In the genomic region with DNA sequence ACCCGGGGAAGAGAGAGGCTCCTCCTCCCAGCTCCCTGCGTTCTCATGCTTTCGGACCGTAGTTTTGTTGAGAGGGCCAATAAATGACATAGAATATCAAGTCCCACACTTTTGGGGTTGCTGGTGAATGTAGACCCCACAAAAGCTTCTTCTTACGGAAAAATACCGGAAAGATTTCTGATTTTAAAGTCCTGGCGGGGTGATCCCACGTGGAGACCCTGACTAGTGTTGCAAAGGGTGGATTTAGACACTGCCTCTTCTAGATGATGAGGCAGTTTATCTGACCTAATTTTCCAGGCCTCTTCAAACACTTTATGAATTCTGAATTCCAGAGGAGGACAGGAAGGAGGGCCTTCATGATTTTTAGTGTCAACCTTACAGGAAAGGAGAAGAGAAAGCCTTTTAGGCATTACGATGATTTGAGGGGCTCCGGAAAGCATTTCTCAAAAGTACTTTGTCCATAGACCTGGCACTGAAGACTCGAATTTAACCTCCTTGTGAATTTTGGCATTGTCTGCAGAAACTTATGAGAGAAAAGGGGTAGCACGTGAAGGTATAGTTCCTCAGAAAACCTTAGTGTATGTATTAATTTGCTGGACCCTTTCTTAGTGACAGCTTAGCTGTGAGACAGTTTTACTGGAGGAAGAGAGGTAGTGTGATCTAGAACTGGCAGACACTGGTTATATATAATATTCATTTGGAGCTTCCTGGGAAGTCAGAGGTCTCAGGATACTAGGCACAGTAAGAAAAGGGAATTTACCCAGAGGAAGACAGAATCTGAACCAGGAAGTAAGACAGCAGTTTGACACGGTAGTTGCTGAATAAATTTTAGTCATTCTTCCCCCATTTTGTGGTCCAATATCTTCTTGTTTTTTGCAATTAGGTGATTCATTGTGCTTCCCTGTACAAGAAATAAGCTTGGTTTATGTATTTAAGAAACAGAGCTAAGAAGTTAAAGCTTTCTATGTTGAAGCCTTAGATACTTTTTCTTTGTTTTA, we compare ENCODE assay signal across 6 cellular contexts. TPM values are rescaled to one million over a fixed set of nuclear protein-coding genes. Genes with fewer than 3 reads are reported as not detected.
DNase-seq lines count a peak whose midpoint lies in the region; ATAC-seq and TF ChIP-seq lines count a peak whose summit lies in the region.

No MANE protein-coding gene starts in this region.

- H3K9me3 ChIP-seq in iPS-18a (ENCODE audit: control insufficient read depth, low read depth, low read length) (no peaks in the 10 kb centered on the region), aorta (ENCODE audit: control insufficient read depth, low read length) (no peaks in the 10 kb centered on the region)

- peaks cover 7% of the 10 kb centered on the region for H3K4me1 ChIP-seq in iPS-18a (ENCODE audit: control insufficient read depth, low read depth, low read length)
- H3K4me1 ChIP-seq in aorta (ENCODE audit: control insufficient read depth in 1 of 2, insufficient read depth in 2 of 2, low read length in 2 of 2), result peaks cover 0 to 3% of the 10 kb centered on the region in 2 donors

- intact Hi-C loops in aorta (cut with DNase I), result loop anchor here in 1 of 2 donors (5.0 kb wide), 1 partner anchor 49 kb away; the partner anchor contains the start of gene WDR47

- H3K27me3 ChIP-seq in iPS-18a (ENCODE audit: control insufficient read depth, insufficient read depth, low read length) (no peaks in the 10 kb centered on the region), aorta (ENCODE audit: control insufficient read depth in 1 of 2, insufficient read depth in 2 of 2, low read length in 1 of 2) (no peaks in the 10 kb centered on the region)

- H3K27ac ChIP-seq in iPS-18a (ENCODE audit: low read length) (peak overlapping the region; percentile 60), aorta (ENCODE audit: low read depth in 1 of 2, low read length in 2 of 2) (peak overlapping the region; percentile 1 to 90)

- peak; percentile 13 for ATAC-seq in GM21786 (IDR thresholded peaks at IDR 0.05; ENCODE audit: unreplicated experiment)
- ATAC-seq in aorta (ENCODE audit: low FRiP score), result no peak

- TF ChIP-seq CTCF in AG10803 (conservative IDR thresholded peaks at IDR 0.05; ENCODE audit: low read length), result no peak

- no peaks in the 10 kb centered on the region for H3K36me3 ChIP-seq in iPS-18a (ENCODE audit: control insufficient read depth, low read depth, low read length)
- H3K36me3 ChIP-seq in aorta (ENCODE audit: control insufficient read depth in 1 of 2, insufficient read depth in 2 of 2, low read length in 1 of 2), result peaks cover 0 to 1% of the 10 kb centered on the region in 2 donors

- H3K4me3 ChIP-seq in AG10803 (ENCODE audit: low read length) (peak overlapping the region; percentile 92), iPS-18a (ENCODE audit: low read length) (peak overlapping the region; percentile 97), aorta (ENCODE audit: low read length in 2 of 2) (peak overlapping the region; percentile 61 to 72)

- 1 to 2% methylated on average over 13 of the region's 13 CpGs for WGBS in aorta, 2 donors

- peak overlapping the region; percentile 86 for H3K9ac ChIP-seq in iPS-18a (ENCODE audit: low read length)

- peak; percentile 53 for DNase-seq in AG10803 (ENCODE audit: low read depth)
- DNase-seq in SKM-1 treated with dmso at 0.1 percent for 144 hours (lab: John Stamatoyannopoulos, UW; ENCODE audit: unreplicated experiment), result peak; percentile 43
- DNase-seq in aorta, result no peak
- DNase-seq in NK-92 treated with Interleukin-12 subunit alpha and Interleukin-12 subunit beta, amount 100 ng/mL, for 24 hours (lab: John Stamatoyannopoulos, UW), result no peak

RNA-seq across cellular contexts. Expression of gene TMEM167B, which starts 0.9 kb away (rescaled TPM):
- 10 to 100 TPM; 42.2 to 43.2 TPM for total RNA-seq in aorta
- 10 to 100 TPM; 26.7 to 28.1 TPM for polyA plus RNA-seq in aorta

RNA-seq across cellular contexts. Expression of gene TAF13, which starts 15.7 kb away (rescaled TPM):
- total RNA-seq in aorta, result 10 to 100 TPM; 40.7 to 71.2 TPM
- 100 to 1,000 TPM in 1 of 2 donors, 10 to 100 TPM in 1; 30.5 to 111 TPM for polyA plus RNA-seq in aorta

RNA-seq across cellular contexts. Expression of gene ELAPOR1, which starts 22.4 kb away (rescaled TPM):
- total RNA-seq in aorta, result 1 to 10 TPM in 1 of 2 donors, under 1 TPM in 1; 0.55 to 1.5 TPM
- polyA plus RNA-seq in aorta, result 1 to 10 TPM in 1 of 2 donors, under 1 TPM in 1; 0.15 to 6.0 TPM

RNA-seq across cellular contexts. Expression of gene WDR47, which starts 49.6 kb away (rescaled TPM):
- 10 to 100 TPM; 20.2 to 24.1 TPM for total RNA-seq in aorta
- 10 to 100 TPM in 1 of 2 donors, 1 to 10 TPM in 1; 5.6 to 10.5 TPM for polyA plus RNA-seq in aorta

Comparison
In these comparisons a context has a peak if more than half of its experiments do, and no peak if none do; other contexts are left out.
1. DNase-seq: peak in AG10803 (single experiment) and SKM-1 treated with dmso at 0.1 percent for 144 hours (single experiment); none in aorta (0 of 2) and NK-92 treated with Interleukin-12 subunit alpha and Interleukin-12 subunit beta, amount 100 ng/mL, for 24 hours (single experiment).
2. Peak in every context shown above with its lines, with median percentiles within 50 percentile points of each other: H3K4me3 ChIP-seq.